Comparison of ENCODE assay signal across 8 cellular contexts in the genomic region with DNA sequence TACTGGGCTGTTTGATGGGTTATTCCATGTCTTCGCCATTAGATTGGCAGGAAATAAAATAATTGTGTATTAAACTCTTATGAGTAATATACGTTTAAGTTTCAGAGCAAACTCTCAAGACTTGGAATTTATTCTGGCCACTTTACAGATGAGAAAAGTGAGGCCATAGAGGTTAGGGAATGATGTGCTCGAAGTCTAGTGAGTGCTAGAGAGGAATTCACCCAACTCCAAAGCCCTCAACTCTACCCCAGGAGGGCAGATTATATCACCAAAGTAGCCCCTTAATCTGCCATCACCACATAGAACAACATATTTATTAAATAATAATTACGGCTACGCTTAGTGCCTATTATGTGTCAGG. TPM values are rescaled to one million over a fixed set of nuclear protein-coding genes. Genes with fewer than 3 reads are reported as not detected.
DNase-seq lines count a peak whose midpoint lies in the region; ATAC-seq, FAIRE-seq and TF ChIP-seq lines count a peak whose summit lies in the region.

No MANE protein-coding gene starts in this region.

- TSS peak; percentile 91 for BruUV-seq in HCT116 (replicated peaks; lab: Mats Ljungman, UMichigan)

- no peak for ATAC-seq in HCT116

- no peak for TF ChIP-seq CTCF in HCT116 (IDR thresholded peaks at IDR 0.05 in 2 of 3, conservative IDR thresholded peaks at IDR 0.05 in 1 of 3; ENCODE audit: borderline replicate concordance in 1 of 3, insufficient read depth in 1 of 3, low read depth in 2 of 3, low read length in 2 of 3)
- no peak for TF ChIP-seq CTCF in hepatocyte (IDR thresholded peaks at IDR 0.05; ENCODE audit: poor library complexity)

- H3K36me3 ChIP-seq in HCT116 (ENCODE audit: control insufficient read depth in 1 of 2, insufficient read depth in 2 of 2, low read length in 2 of 2), result peaks cover 5 to 16% of the 10 kb centered on the region in 2 experiments; a peak in 3 of 4 replicates
- H3K36me3 ChIP-seq in hepatocyte (replicated peaks; ENCODE audit: insufficient read depth, low read depth), result no peaks in the 10 kb centered on the region
- H3K36me3 ChIP-seq in skeletal muscle tissue (ENCODE audit: control insufficient read depth in 3 of 3, insufficient read depth in 3 of 3, low read length in 3 of 3), result peaks cover 0 to 9% (median 8%) of the 10 kb centered on the region in 3 donors

- no peaks in the 10 kb centered on the region for H3K9me3 Mint-ChIP-seq in activated CD4-positive, alpha-beta memory T cell treated with anti-CD3 and anti-CD28 coated beads for 36 hours

- WGBS in hepatocyte (ENCODE audit: low lambda C conversion rate, missing lambda C conversion rate), result 76% methylated on average over 5 of the region's 5 CpGs

- peak overlapping the region; percentile 96 for H3K4me2 ChIP-seq in HCT116 (ENCODE audit: low read length)
- peak overlapping the region; percentile 80 for H3K4me2 ChIP-seq in hepatocyte

- TF ChIP-seq POLR2A in HCT116 (IDR thresholded peaks at IDR 0.05; ENCODE audit: borderline replicate concordance, extremely low read depth, insufficient read depth, insufficient read length), result no peak

- POLR2A ChIA-PET in HCT116 (lab: Charles Lee) (no interaction called here), HEK293T (lab: Yijun Ruan, JAX) (interaction anchor here (0.5 to 1.4 kb wide), 6 partner anchors 10 to 153 kb away, joined by 3 to 9 read pairs (median 3); a partner anchor contains a TSS)
- POLR2A ChIA-PET in activated CD4-positive, alpha-beta memory T cell treated with anti-CD3 and anti-CD28 coated beads for 36 hours (lab: Charles Lee), result interaction anchor here (1.8 kb wide), 1 partner anchor 13 kb away, joined by 4 read pairs; no protein-coding TSS in a partner anchor

- H3K4me3 Mint-ChIP-seq in activated CD4-positive, alpha-beta memory T cell treated with anti-CD3 and anti-CD28 coated beads for 36 hours, result peak overlapping the region; percentile 89

- H3K27me3 Mint-ChIP-seq in activated CD4-positive, alpha-beta memory T cell treated with anti-CD3 and anti-CD28 coated beads for 36 hours, result peaks cover 4% of the 10 kb centered on the region

- peaks cover 5% of the 10 kb centered on the region for H3K36me3 Mint-ChIP-seq in activated CD4-positive, alpha-beta memory T cell treated with anti-CD3 and anti-CD28 coated beads for 36 hours

- H3K9me3 ChIP-seq in HCT116 (ENCODE audit: control insufficient read depth in 1 of 2, insufficient read depth in 1 of 2, low read depth in 1 of 2, low read length in 2 of 2) (no peaks in the 10 kb centered on the region), hepatocyte (ENCODE audit: low read depth) (no peaks in the 10 kb centered on the region), skeletal muscle tissue (ENCODE audit: control insufficient read depth in 3 of 3, low read length in 3 of 3) (no peaks in the 10 kb centered on the region)

- H3K4me1 Mint-ChIP-seq in activated CD4-positive, alpha-beta memory T cell treated with anti-CD3 and anti-CD28 coated beads for 36 hours (ENCODE audit: low read depth), result peaks cover 16% of the 10 kb centered on the region

- H3K9me2 ChIP-seq in HCT116 (ENCODE audit: insufficient read depth) (no peaks in the 10 kb centered on the region), hepatocyte (replicated peaks; ENCODE audit: insufficient read depth) (no peaks in the 10 kb centered on the region)

- peak overlapping the region; percentile 78 for H3K27ac Mint-ChIP-seq in activated CD4-positive, alpha-beta memory T cell treated with anti-CD3 and anti-CD28 coated beads for 36 hours

- DNase-seq in HCT116 (ENCODE audit: low read depth, low spot score), result no peak
- DNase-seq in activated CD4-positive, alpha-beta memory T cell treated with anti-CD3 and anti-CD28 coated beads for 36 hours, result no peak
- no peak for DNase-seq in hepatocyte (ENCODE audit: low spot score)
- DNase-seq in HEK293T (ENCODE audit: extremely low spot score), result no peak
- no peak for DNase-seq in HTR-8/SVneo (ENCODE audit: insufficient read length, low spot score)
- no peak for DNase-seq in activated CD4-positive, CD25-positive, alpha-beta regulatory T cell (lab: John Stamatoyannopoulos, UW)
- DNase-seq in HuH-7.5 (ENCODE audit: low spot score), result no peak

- H3K27ac ChIP-seq in HCT116 (ENCODE audit: low read depth, low read length) (no peak overlapping the region; the same call in 1 of the 2 replicates), hepatocyte (no peak overlapping the region), skeletal muscle tissue (ENCODE audit: low read depth, low read length) (peak overlapping the region; percentile 87)

- no peaks in the 10 kb centered on the region for H4K20me1 ChIP-seq in HCT116 (ENCODE audit: insufficient read depth)
- H4K20me1 ChIP-seq in hepatocyte (ENCODE audit: insufficient read depth, poor library complexity, severe bottlenecking), result peaks cover 14% of the 10 kb centered on the region

- H3K79me2 ChIP-seq in HCT116 (ENCODE audit: insufficient read depth, low read length) (peaks cover 45% of the 10 kb centered on the region), hepatocyte (peaks cover 41% of the 10 kb centered on the region)

- H3K9ac ChIP-seq in HCT116 (ENCODE audit: low read length), result peak overlapping the region; percentile 92
- H3K9ac ChIP-seq in skeletal muscle tissue (ENCODE audit: low read depth in 1 of 3, low read length in 3 of 3), result peak overlapping the region; percentile 92 to 93 (median 93)

- RAD21 ChIA-PET in HCT116 (lab: Charles Lee; ENCODE audit: low non-redundant PET in 1 of 2, low total read pairs in 2 of 2, uncharacterized antibody in 2 of 2, unreplicated experiment in 2 of 2), result no interaction called here

- CTCF ChIA-PET in HCT116 (lab: Charles Lee), result interaction anchor here (1.1 to 1.7 kb wide), 2 partner anchors 13 to 126 kb away, joined by 3 to 4 read pairs; no protein-coding TSS in a partner anchor
- CTCF ChIA-PET in activated CD4-positive, alpha-beta memory T cell treated with anti-CD3 and anti-CD28 coated beads for 36 hours (lab: Charles Lee), result interaction anchor here (1.8 kb wide), 1 partner anchor 14 kb away, joined by 4 read pairs; no protein-coding TSS in a partner anchor
- CTCF ChIA-PET in HEK293T (lab: Yijun Ruan, JAX), result interaction anchor here (0.6 to 0.7 kb wide), 2 partner anchors 146 to 926 kb away, joined by 3 read pairs; no protein-coding TSS in a partner anchor

- no peak for FAIRE-seq in HTR-8/SVneo (lab: Jason Lieb, UNC)

- H3K27me3 ChIP-seq in HCT116 (ENCODE audit: insufficient read depth, low read length) (no peaks in the 10 kb centered on the region), hepatocyte (no peaks in the 10 kb centered on the region), skeletal muscle tissue (ENCODE audit: control insufficient read depth in 3 of 3, insufficient read depth in 3 of 3, low read length in 3 of 3) (peaks cover 3 to 8% (median 7%) of the 10 kb centered on the region in 3 donors)

- TF ChIP-seq RAD21 in HCT116 (IDR thresholded peaks at IDR 0.05; ENCODE audit: low read depth), result no peak

- H3K4me1 ChIP-seq in HCT116 (ENCODE audit: control insufficient read depth in 1 of 2, insufficient read depth in 2 of 2, low read length in 2 of 2), result peaks cover 13 to 20% of the 10 kb centered on the region in 2 experiments
- H3K4me1 ChIP-seq in hepatocyte (ENCODE audit: insufficient read depth), result peaks cover 14% of the 10 kb centered on the region
- peaks cover 17 to 38% (median 33%) of the 10 kb centered on the region in 3 donors for H3K4me1 ChIP-seq in skeletal muscle tissue (ENCODE audit: control insufficient read depth in 3 of 3, insufficient read depth in 3 of 3, low read length in 3 of 3)

- H3K4me3 ChIP-seq in HCT116 (replicated peaks in 1 of 2; ENCODE audit: low read depth in 1 of 2, low read length in 2 of 2) (peak overlapping the region; percentile 97 to 100), hepatocyte (peak overlapping the region; percentile 65), skeletal muscle tissue (ENCODE audit: low read length in 3 of 3) (peak overlapping the region; percentile 97 to 100 (median 98))

- H2AFZ ChIP-seq in HCT116 (ENCODE audit: low read depth, low read length, poor library complexity, severe bottlenecking), result no peak overlapping the region
- peak overlapping the region; percentile 99 for H2AFZ ChIP-seq in hepatocyte

- intact Hi-C loops in HCT116 (cut with micrococcal nuclease), result no loop called here
- intact Hi-C loops in activated CD4-positive, alpha-beta memory T cell treated with anti-CD3 and anti-CD28 coated beads for 36 hours (cut with micrococcal nuclease), result loop anchor here (5.0 kb wide), 1 partner anchor 124 kb away; a partner anchor contains a TSS

TF ChIP-seq in HCT116, 20 proteins besides CTCF, POLR2A, EP300 and RAD21 (continues in another document):
- no peak for TF ChIP-seq CEBPB (IDR thresholded peaks at IDR 0.05; ENCODE audit: low read depth)
- no peak for TF ChIP-seq CBX3 (IDR thresholded peaks at IDR 0.05; ENCODE audit: low read depth)

TF ChIP-seq in HEK293T, 16 proteins besides CTCF, POLR2A, EP300 and RAD21 (continues in another document):
- TF ChIP-seq ARNT (IDR thresholded peaks at IDR 0.05), result no peak
- TF ChIP-seq SUZ12 (IDR thresholded peaks at IDR 0.05), result no peak
- no peak for TF ChIP-seq FOXA1 (IDR thresholded peaks at IDR 0.05)
- TF ChIP-seq BHLHE40 (IDR thresholded peaks at IDR 0.05; ENCODE audit: borderline replicate concordance), result no peak
- no peak for TF ChIP-seq ELF4 (IDR thresholded peaks at IDR 0.05)
- no peak for TF ChIP-seq LEF1 (IDR thresholded peaks at IDR 0.05; ENCODE audit: borderline replicate concordance)
- no peak for TF ChIP-seq TARDBP (IDR thresholded peaks at IDR 0.05)
- no peak for TF ChIP-seq L3MBTL2 (conservative IDR thresholded peaks at IDR 0.05)
- TF ChIP-seq SP1 (IDR thresholded peaks at IDR 0.05), result no peak
- TF ChIP-seq CTBP1 (IDR thresholded peaks at IDR 0.05; ENCODE audit: borderline replicate concordance), result no peak
- no peak for TF ChIP-seq FOXM1 (IDR thresholded peaks at IDR 0.05; ENCODE audit: borderline replicate concordance)
- TF ChIP-seq FOXK2 (IDR thresholded peaks at IDR 0.05), result no peak
- no peak for TF ChIP-seq HDGF (IDR thresholded peaks at IDR 0.05; ENCODE audit: borderline replicate concordance)

RNA-seq across cellular contexts. Expression of a gene that starts 0.4 kb away (rescaled TPM):
- total RNA-seq in HCT116 (2021; ENCODE audit: unreplicated experiment), result 24.7 TPM
- polyA plus RNA-seq in HCT116 (2012), result 19.2 and 21.0 TPM in 2 replicates
- total RNA-seq in activated CD4-positive, alpha-beta memory T cell treated with anti-CD3 and anti-CD28 coated beads for 36 hours, result 10 to 100 TPM; 16.3 to 16.7 TPM
- 40.1 and 44.8 TPM in 2 replicates for total RNA-seq in hepatocyte
- 47.4 and 48.1 TPM in 2 replicates for polyA plus RNA-seq in hepatocyte
- total RNA-seq in skeletal muscle tissue, result 15.1 TPM

RNA-seq across cellular contexts. Expression of a gene that starts 22.4 kb away (rescaled TPM):
- total RNA-seq in HCT116 (2021; ENCODE audit: unreplicated experiment) (20.5 TPM), hepatocyte (38.5 and 41.7 TPM in 2 replicates), skeletal muscle tissue (0.52 TPM)
- polyA plus RNA-seq in HCT116 (2012), result 12.3 and 14.2 TPM in 2 replicates
- under 1 TPM; 0.81 to 0.87 TPM for total RNA-seq in activated CD4-positive, alpha-beta memory T cell treated with anti-CD3 and anti-CD28 coated beads for 36 hours
- polyA plus RNA-seq in hepatocyte, result 39.4 and 45.5 TPM in 2 replicates

RNA-seq across cellular contexts. Expression of a gene that starts 44.0 kb away (rescaled TPM):
- total RNA-seq in HCT116 (2021; ENCODE audit: unreplicated experiment) (not detected), hepatocyte (0.10 and 0.28 TPM in 2 replicates), skeletal muscle tissue (0.52 TPM)
- not detected in 2 replicates for polyA plus RNA-seq in HCT116 (2012)
- not detected for total RNA-seq in activated CD4-positive, alpha-beta memory T cell treated with anti-CD3 and anti-CD28 coated beads for 36 hours
- polyA plus RNA-seq in hepatocyte, result 0.81 and 1.3 TPM in 2 replicates

Comparison
In these comparisons a context has a peak if more than half of its experiments do, and no peak if none do; other contexts are left out.
1. RNA of a gene that starts 22.4 kb away (total RNA-seq): 38.5 to 41.7 TPM in hepatocyte and 20.5 TPM in HCT116 (single experiment); 0.81 to 0.87 TPM in activated CD4-positive, alpha-beta memory T cell treated with anti-CD3 and anti-CD28 coated beads for 36 hours and 0.52 TPM in skeletal muscle tissue (single experiment); every median in the first group is over 10 times any median in the second.
2. Peak in every context shown above with its lines, with median percentiles within 50 percentile points of each other: H3K4me3 ChIP-seq.